Comparison of ENCODE assay signal across 21 cellular contexts in the genomic region with DNA sequence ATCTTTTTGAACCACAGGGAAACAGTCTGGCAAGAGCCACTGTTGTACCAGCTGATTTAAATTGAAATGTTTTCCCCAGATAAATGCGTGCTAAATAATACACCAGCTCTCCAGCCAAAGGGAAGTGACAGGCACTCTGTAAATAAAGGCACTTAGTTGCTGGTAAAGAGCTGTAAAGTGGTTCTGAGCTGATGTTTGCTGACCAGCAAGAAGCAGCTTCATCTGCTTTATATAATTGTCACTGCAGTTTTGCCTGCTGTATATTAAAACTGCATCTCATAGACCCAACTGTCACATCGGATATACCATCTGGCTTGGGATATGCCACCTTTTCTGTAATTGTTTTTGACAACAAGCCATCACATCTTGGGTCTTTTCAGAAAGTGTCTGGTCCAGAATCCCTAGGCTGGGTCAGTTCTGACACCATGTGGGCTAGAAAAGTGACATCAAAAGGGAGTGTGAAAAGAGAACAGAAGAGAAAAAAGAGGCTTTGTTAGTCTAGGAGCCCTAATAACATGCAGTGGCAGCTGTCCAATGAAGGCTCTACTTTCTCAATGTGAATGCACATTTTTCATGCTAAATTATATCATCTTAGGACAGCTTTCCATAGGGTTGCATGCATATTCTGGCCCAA.
DNase-seq lines count a peak whose midpoint lies in the region; ATAC-seq and TF ChIP-seq lines count a peak whose summit lies in the region.
"Had no signal": no experiment of that assay in that cellular context is flagged by ENCODE, and none has a peak within 500 bp of the region (broad histone marks: within the 10 kb centered on the region; RNA-seq: fewer than 3 reads in every experiment).

No MANE protein-coding gene starts in this region.

- H3K9me3 Mint-ChIP-seq in stimulated activated effector memory CD8-positive, alpha-beta T cell treated with anti-CD3 and anti-CD28 coated beads, Interleukin-12 subunit alpha, Interleukin-12 subunit beta, amount 100 ng/mL, for 72 hours: no peaks in the 10 kb centered on the region
- no peaks in the 10 kb centered on the region for H3K9me3 Mint-ChIP-seq in glutamatergic neuron (ENCODE audit: unreplicated experiment)
- H3K9me3 Mint-ChIP-seq in immature natural killer cell: no peaks in the 10 kb centered on the region
- H3K9me3 Mint-ChIP-seq: HFFc6 had no signal

- DNase-seq in DMS 273 (lab: John Stamatoyannopoulos, UW; ENCODE audit: unreplicated experiment): peak; percentile 17
- DNase-seq in DMS 273 treated with DMSO at 0.1 percent for 48 hours (lab: John Stamatoyannopoulos, UW): no peak
- DNase-seq in NCI-H510A (lab: John Stamatoyannopoulos, UW): peak; percentile 20
- peak; percentile 8 for DNase-seq in foreskin melanocyte
- DNase-seq in pons (ENCODE audit: low spot score): peak; percentile 84
- no peak for DNase-seq in stimulated activated effector memory CD8-positive, alpha-beta T cell treated with anti-CD3 and anti-CD28 coated beads, Interleukin-12 subunit alpha, Interleukin-12 subunit beta, amount 100 ng/mL, for 72 hours (ENCODE audit: low spot score in 2 of 2)
- DNase-seq in glutamatergic neuron: no peak
- DNase-seq in immature natural killer cell: no peak
- DNase-seq: activated CD4-positive, alpha-beta T cell treated with anti-CD3 and anti-CD28 coated beads, Interleukin-2, amount 50 U/mL, for 48 hours; activated gamma-delta T cell; effector memory CD8-positive, alpha-beta T cell; esophagus squamous epithelium; HFFc6; NCI-H187 treated with DMSO at 0.1 percent for 48 hours; NCI-H82; occipital lobe; stimulated activated CD4-positive, alpha-beta T cell treated with anti-CD3 and anti-CD28 coated beads, Interleukin-12 subunit alpha, Interleukin-12 subunit beta, amount 100 ng/mL, for 4 hours; T-helper 17 cell; WERI-Rb-1 had no signal

- TF ChIP-seq CTCF in glutamatergic neuron (IDR thresholded peaks at IDR 0.05; ENCODE audit: partially characterized antibody, unreplicated experiment): no peak

- no peak overlapping the region for H3K4me3 Mint-ChIP-seq in stimulated activated effector memory CD8-positive, alpha-beta T cell treated with anti-CD3 and anti-CD28 coated beads, Interleukin-12 subunit alpha, Interleukin-12 subunit beta, amount 100 ng/mL, for 72 hours
- H3K4me3 Mint-ChIP-seq in glutamatergic neuron (ENCODE audit: unreplicated experiment): no peak overlapping the region
- no peak overlapping the region for H3K4me3 Mint-ChIP-seq in immature natural killer cell
- H3K4me3 Mint-ChIP-seq: effector memory CD8-positive, alpha-beta T cell; HFFc6; T-helper 17 cell had no signal

- H3K4me1 Mint-ChIP-seq in stimulated activated effector memory CD8-positive, alpha-beta T cell treated with anti-CD3 and anti-CD28 coated beads, Interleukin-12 subunit alpha, Interleukin-12 subunit beta, amount 100 ng/mL, for 72 hours: no peaks in the 10 kb centered on the region
- H3K4me1 Mint-ChIP-seq in glutamatergic neuron (ENCODE audit: low read depth, unreplicated experiment): no peaks in the 10 kb centered on the region
- no peaks in the 10 kb centered on the region for H3K4me1 Mint-ChIP-seq in immature natural killer cell

- H3K27ac Mint-ChIP-seq in stimulated activated effector memory CD8-positive, alpha-beta T cell treated with anti-CD3 and anti-CD28 coated beads, Interleukin-12 subunit alpha, Interleukin-12 subunit beta, amount 100 ng/mL, for 72 hours: no peak overlapping the region
- H3K27ac Mint-ChIP-seq in glutamatergic neuron (ENCODE audit: unreplicated experiment) (no peak overlapping the region), immature natural killer cell (no peak overlapping the region)
- H3K27ac Mint-ChIP-seq: effector memory CD8-positive, alpha-beta T cell; HFFc6; T-helper 17 cell had no signal

- H3K27me3 Mint-ChIP-seq in glutamatergic neuron (ENCODE audit: unreplicated experiment) (peaks cover 2% of the 10 kb centered on the region), immature natural killer cell (ENCODE audit: low read depth in 3 of 3) (peaks cover 6 to 9% (median 7%) of the 10 kb centered on the region in 3 donors)
- H3K27me3 Mint-ChIP-seq: effector memory CD8-positive, alpha-beta T cell had no signal

- ATAC-seq in stimulated activated effector memory CD8-positive, alpha-beta T cell treated with anti-CD3 and anti-CD28 coated beads, Interleukin-12 subunit alpha, Interleukin-12 subunit beta, amount 100 ng/mL, for 72 hours: no peak
- ATAC-seq: effector memory CD8-positive, alpha-beta T cell; HepG2; left lobe of liver; T-helper 17 cell had no signal

- H3K36me3 Mint-ChIP-seq in stimulated activated effector memory CD8-positive, alpha-beta T cell treated with anti-CD3 and anti-CD28 coated beads, Interleukin-12 subunit alpha, Interleukin-12 subunit beta, amount 100 ng/mL, for 72 hours: no peaks in the 10 kb centered on the region
- no peaks in the 10 kb centered on the region for H3K36me3 Mint-ChIP-seq in glutamatergic neuron (ENCODE audit: unreplicated experiment)
- H3K36me3 Mint-ChIP-seq in immature natural killer cell: no peaks in the 10 kb centered on the region

Comparison
In these comparisons a context has a peak if more than half of its experiments do, and no peak if none do; other contexts are left out.
1. DNase-seq: peak in DMS 273 (single experiment), NCI-H510A (single experiment), foreskin melanocyte (single experiment) and pons (single experiment); none in DMS 273 treated with DMSO at 0.1 percent for 48 hours (single experiment), stimulated activated effector memory CD8-positive, alpha-beta T cell treated with anti-CD3 and anti-CD28 coated beads, Interleukin-12 subunit alpha, Interleukin-12 subunit beta, amount 100 ng/mL, for 72 hours (0 of 2), glutamatergic neuron (single experiment) and immature natural killer cell (0 of 3).